ENCODE assay signal across 8 cellular contexts in the genomic region with DNA sequence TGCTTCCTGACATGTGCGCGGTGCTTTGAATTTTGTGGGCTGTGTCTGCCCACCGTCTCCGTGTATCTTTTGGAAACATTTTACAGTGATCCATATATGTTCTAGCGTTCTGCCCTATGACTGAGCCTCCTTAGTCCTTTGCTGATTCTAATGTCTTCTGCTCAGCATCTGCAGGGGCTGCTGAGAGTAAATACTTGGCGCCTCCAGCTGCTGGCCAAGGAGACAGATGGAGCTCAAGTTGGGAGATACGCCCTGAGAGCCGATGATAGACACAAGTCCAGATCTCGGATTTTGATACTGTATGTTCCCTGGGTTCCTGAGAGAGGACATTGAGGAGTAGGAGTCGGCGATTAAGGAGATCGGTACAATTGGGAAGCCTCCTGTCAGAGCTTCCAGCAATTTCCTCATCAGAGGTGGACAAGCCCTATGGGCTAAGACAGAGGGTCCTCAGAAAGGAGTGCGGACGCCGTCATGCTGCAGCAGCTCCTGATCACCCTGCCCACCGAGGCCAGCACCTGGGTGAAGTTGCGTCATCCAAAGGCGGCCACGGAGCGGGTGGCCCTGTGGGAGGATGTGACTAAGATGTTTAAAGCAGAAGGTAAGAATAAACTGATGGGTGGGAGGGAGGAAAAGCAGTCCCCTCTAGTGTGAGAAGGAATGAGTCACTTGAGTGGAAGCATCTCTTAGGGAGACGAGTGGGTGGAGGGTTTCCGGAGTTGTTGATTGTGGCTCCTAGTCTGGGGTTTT. TPM values are rescaled to one million over a fixed set of nuclear protein-coding genes. Genes with fewer than 3 reads are reported as not detected.
DNase-seq lines count a peak whose midpoint lies in the region; ATAC-seq, FAIRE-seq and TF ChIP-seq lines count a peak whose summit lies in the region.

No MANE protein-coding gene starts in this region.

- peaks cover 22% of the 10 kb centered on the region for H3K4me1 Mint-ChIP-seq in T-helper 2 cell treated with Interferon-gamma antibody and Interleukin-4, amounts not matched to agents 5 μg/mL and 100 μg/mL, for 36 hours (ENCODE audit: low read depth)
- peaks cover 7% of the 10 kb centered on the region for H3K4me1 Mint-ChIP-seq in astrocyte (ENCODE audit: low read depth, unreplicated experiment)

- peak overlapping the region; percentile 97 for H2AFZ ChIP-seq in astrocyte (ENCODE audit: low read depth, low read length)

- TF ChIP-seq CTCF in HL-60 (IDR thresholded peaks at IDR 0.05; ENCODE audit: insufficient read depth, low read length) (no peak), astrocyte (IDR thresholded peaks at IDR 0.05; ENCODE audit: insufficient read depth, low read depth, low read length) (no peak)

- peaks cover 61% of the 10 kb centered on the region for H3K9me3 ChIP-seq in BLaER1
- H3K9me3 ChIP-seq in astrocyte (ENCODE audit: insufficient read depth, low read depth, low read length) = peaks cover 20% of the 10 kb centered on the region
- peaks cover 19% of the 10 kb centered on the region for H3K9me3 ChIP-seq in iPS-20b (ENCODE audit: insufficient read depth, low read depth, low read length)
- no peaks in the 10 kb centered on the region for H3K9me3 ChIP-seq in small intestine (ENCODE audit: control insufficient read depth, low read depth)

- H3K27me3 ChIP-seq in BLaER1 (no peaks in the 10 kb centered on the region), HL-60 (ENCODE audit: insufficient read depth, poor library complexity, severe bottlenecking) (no peaks in the 10 kb centered on the region), astrocyte (ENCODE audit: insufficient read depth, low read length) (no peaks in the 10 kb centered on the region), iPS-20b (ENCODE audit: insufficient read depth, low read length) (no peaks in the 10 kb centered on the region), small intestine (ENCODE audit: control insufficient read depth in 2 of 2, insufficient read depth in 2 of 2, low read length in 2 of 2) (no peaks in the 10 kb centered on the region)

- peak overlapping the region; percentile 84 for H3K9ac ChIP-seq in BLaER1
- H3K9ac ChIP-seq in astrocyte (ENCODE audit: low read length) = peak overlapping the region; percentile 89
- H3K9ac ChIP-seq in iPS-20b (ENCODE audit: low read depth, low read length) = peak overlapping the region; percentile 86; the same call in 1 of the 2 replicates

- H3K4me3 ChIP-seq in BLaER1 = peak overlapping the region; percentile 80
- peak overlapping the region; percentile 81 for H3K4me3 ChIP-seq in HL-60 (replicated peaks; ENCODE audit: insufficient read depth, low read length)
- peak overlapping the region; percentile 78 for H3K4me3 ChIP-seq in astrocyte (ENCODE audit: insufficient read depth, low read depth, low read length)
- peak overlapping the region; percentile 89 for H3K4me3 ChIP-seq in iPS-20b (ENCODE audit: low read length)
- H3K4me3 ChIP-seq in small intestine (ENCODE audit: low read depth in 1 of 2, low read length in 2 of 2) = peak overlapping the region; percentile 62 to 70

- DNase-seq in HL-60 (ENCODE audit: low read depth in 1 of 2, low spot score in 1 of 2) (peak in 1 of 2 experiments; percentile 8), astrocyte (ENCODE audit: low read depth) (peak; percentile 95), small intestine (no peak), mesenteric fat pad (ENCODE audit: low spot score) (no peak)
- peak; percentile 87 for DNase-seq in T-helper 2 cell treated with Interferon-gamma antibody and Interleukin-4, amounts not matched to agents 5 μg/mL and 100 μg/mL, for 36 hours (ENCODE audit: low spot score)

- peak overlapping the region; percentile 72 for H3K27ac Mint-ChIP-seq in T-helper 2 cell treated with Interferon-gamma antibody and Interleukin-4, amounts not matched to agents 5 μg/mL and 100 μg/mL, for 36 hours
- H3K27ac Mint-ChIP-seq in astrocyte (ENCODE audit: unreplicated experiment) = peak overlapping the region; percentile 84

- H3K9me3 Mint-ChIP-seq in T-helper 2 cell treated with Interferon-gamma antibody and Interleukin-4, amounts not matched to agents 5 μg/mL and 100 μg/mL, for 36 hours = peaks cover 51% of the 10 kb centered on the region
- H3K9me3 Mint-ChIP-seq in astrocyte (ENCODE audit: unreplicated experiment) = peaks cover 44% of the 10 kb centered on the region

- 18 to 43% (median 33%) methylated on average over 22 of the region's 22 CpGs for WGBS in small intestine, 3 donors

- H3K4me3 Mint-ChIP-seq in T-helper 2 cell treated with Interferon-gamma antibody and Interleukin-4, amounts not matched to agents 5 μg/mL and 100 μg/mL, for 36 hours = peak overlapping the region; percentile 78
- peak overlapping the region; percentile 85 for H3K4me3 Mint-ChIP-seq in astrocyte (ENCODE audit: unreplicated experiment)

- H3K27me3 Mint-ChIP-seq in T-helper 2 cell treated with Interferon-gamma antibody and Interleukin-4, amounts not matched to agents 5 μg/mL and 100 μg/mL, for 36 hours (ENCODE audit: low read depth) = no peaks in the 10 kb centered on the region
- no peaks in the 10 kb centered on the region for H3K27me3 Mint-ChIP-seq in astrocyte (ENCODE audit: low read depth, unreplicated experiment)

- peak overlapping the region; percentile 85 for H3K27ac ChIP-seq in BLaER1
- H3K27ac ChIP-seq in HL-60 (replicated peaks) = no peak overlapping the region; the same call in 1 of the 2 replicates
- H3K27ac ChIP-seq in astrocyte (ENCODE audit: low read depth, low read length) = peak overlapping the region; percentile 97
- peak overlapping the region; percentile 8 for H3K27ac ChIP-seq in iPS-20b (ENCODE audit: low read length)
- peak overlapping the region in 1 of 2 donors; percentile 87 for H3K27ac ChIP-seq in small intestine (ENCODE audit: low read depth in 1 of 2, low read length in 1 of 2)

- FAIRE-seq in astrocyte (lab: Jason Lieb, UNC) (no peak), small intestine (lab: Jason Lieb, UNC) (no peak)

- H3K4me2 ChIP-seq in BLaER1 = peak overlapping the region; percentile 75
- H3K4me2 ChIP-seq in astrocyte (ENCODE audit: low read length) = peak overlapping the region; percentile 94

- peaks cover 24% of the 10 kb centered on the region for H3K79me2 ChIP-seq in astrocyte (ENCODE audit: insufficient read depth, low read length)

- peak; percentile 37 for ATAC-seq in GM19395 (IDR thresholded peaks at IDR 0.05; ENCODE audit: unreplicated experiment)

- peaks cover 21% of the 10 kb centered on the region for H3K4me1 ChIP-seq in BLaER1
- peaks cover 13% of the 10 kb centered on the region for H3K4me1 ChIP-seq in astrocyte (ENCODE audit: insufficient read depth, low read length)
- peaks cover 7% of the 10 kb centered on the region; the same call in 1 of the 2 replicates for H3K4me1 ChIP-seq in iPS-20b (ENCODE audit: insufficient read depth, low read length)
- peaks cover 0 to 5% of the 10 kb centered on the region in 2 donors for H3K4me1 ChIP-seq in small intestine (ENCODE audit: control insufficient read depth in 2 of 2, insufficient read depth in 1 of 2, low read depth in 1 of 2, low read length in 1 of 2)

- H3K36me3 ChIP-seq in BLaER1 (peaks cover 27% of the 10 kb centered on the region), astrocyte (ENCODE audit: insufficient read depth, low read length) (peaks cover 8% of the 10 kb centered on the region), iPS-20b (ENCODE audit: insufficient read depth, low read depth, low read length) (peaks cover 17% of the 10 kb centered on the region), small intestine (ENCODE audit: control insufficient read depth in 2 of 2, insufficient read depth in 2 of 2, low read length in 2 of 2) (no peaks in the 10 kb centered on the region)

- H4K20me1 ChIP-seq in BLaER1 = no peaks in the 10 kb centered on the region
- H4K20me1 ChIP-seq in astrocyte (ENCODE audit: insufficient read depth, low read length) = no peaks in the 10 kb centered on the region

- H3K36me3 Mint-ChIP-seq in T-helper 2 cell treated with Interferon-gamma antibody and Interleukin-4, amounts not matched to agents 5 μg/mL and 100 μg/mL, for 36 hours (ENCODE audit: low read depth) = peaks cover 48% of the 10 kb centered on the region
- H3K36me3 Mint-ChIP-seq in astrocyte (ENCODE audit: low read depth, unreplicated experiment) = peaks cover 38% of the 10 kb centered on the region

RNA-seq across cellular contexts. Expression of a gene that starts 0.4 kb away (rescaled TPM):
- total RNA-seq in astrocyte (4.3 and 5.4 TPM in 2 replicates), mesenteric fat pad (1.3 TPM)
- 1 to 10 TPM in 1 of 3 donors, not detected in 2; 1.2 TPM for polyA plus RNA-seq in small intestine

RNA-seq across cellular contexts. Expression of a gene that starts 26.4 kb away (rescaled TPM):
- total RNA-seq in astrocyte (1.4 and 1.8 TPM in 2 replicates), mesenteric fat pad (3.0 TPM)
- 1 to 10 TPM in 2 of 3 donors, under 1 TPM in 1; 0.81 to 2.5 (median 1.6) TPM for polyA plus RNA-seq in small intestine

RNA-seq across cellular contexts. Expression of a gene that starts 57.9 kb away (rescaled TPM):
- total RNA-seq in astrocyte (6.5 and 6.8 TPM in 2 replicates), mesenteric fat pad (6.3 TPM)
- polyA plus RNA-seq in small intestine = 1 to 10 TPM; 4.1 to 6.0 (median 5.9) TPM

Comparison
In these comparisons a context has a peak if more than half of its experiments do, and no peak if none do; other contexts are left out.
1. DNase-seq: peak in T-helper 2 cell treated with Interferon-gamma antibody and Interleukin-4, amounts not matched to agents 5 μg/mL and 100 μg/mL, for 36 hours (single experiment) and astrocyte (single experiment); none in small intestine (single experiment) and mesenteric fat pad (single experiment).
2. Peak in every context shown above with its lines, with median percentiles within 50 percentile points of each other: H3K4me3 ChIP-seq and H3K9ac ChIP-seq.